In the genomic region with DNA sequence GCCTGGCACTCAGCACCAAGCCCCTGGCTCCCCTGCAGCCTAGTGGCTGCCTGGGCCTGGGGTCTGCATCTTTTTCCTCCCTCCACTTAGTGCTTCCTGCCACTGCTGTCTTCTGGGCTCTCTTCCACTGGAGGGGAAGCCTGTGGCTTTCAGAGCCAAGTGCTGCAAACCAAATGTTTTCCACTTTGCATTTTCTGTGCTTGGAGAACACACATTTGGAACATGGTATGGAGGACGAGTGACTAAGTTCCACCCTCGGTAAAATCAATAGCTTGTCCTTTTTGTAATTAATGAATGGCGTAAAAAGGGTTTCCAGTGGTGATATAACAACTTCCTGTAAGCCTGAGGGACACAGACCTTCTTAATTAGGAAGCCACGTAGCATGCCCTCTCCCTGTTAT, we compare ENCODE assay signal across 17 cellular contexts. TPM values are rescaled to one million over a fixed set of nuclear protein-coding genes. Genes with fewer than 3 reads are reported as not detected.
"Had no signal": no experiment of that assay in that cellular context is flagged by ENCODE, and none has a peak within 500 bp of the region (broad histone marks: within the 10 kb centered on the region; RNA-seq: fewer than 3 reads in every experiment).

No MANE protein-coding gene starts in this region.

- H3K27ac Mint-ChIP-seq: activated B cell treated with CpG ODN at 0.5 μM for 24 hours; activated CD4-positive, alpha-beta T cell treated with anti-CD3 and anti-CD28 coated beads, Interleukin-2, amount 10 ng/mL, durations not matched to agents 7 days and 5 days; activated naive CD4-positive, alpha-beta T cell treated with anti-CD3 and anti-CD28 coated beads, Interleukin-2, amount 50 U/mL, for 24 hours; dendritic cell treated with granulocyte-macrophage colony-stimulating factor and Interleukin-4, amounts not matched to agents 40 ng/mL and 50 ng/mL, for 4 days; naive thymus-derived CD8-positive, alpha-beta T cell; T-helper 17 cell had no signal

- DNase-seq: activated B cell treated with CpG ODN at 0.5 μM for 24 hours; activated CD4-positive, alpha-beta T cell treated with anti-CD3 and anti-CD28 coated beads, Interleukin-2, amount 10 ng/mL, durations not matched to agents 7 days and 5 days; activated CD8-positive, alpha-beta memory T cell treated with anti-CD3 and anti-CD28 coated beads for 24 hours; amniotic stem cell; brain microvascular endothelial cell; naive thymus-derived CD8-positive, alpha-beta T cell; stimulated activated CD4-positive, alpha-beta T cell treated with anti-CD3 and anti-CD28 coated beads, Interleukin-12 subunit alpha, Interleukin-12 subunit beta, amount 100 ng/mL, for 4 hours; stimulated activated naive CD4-positive, alpha-beta T cell; T-helper 17 cell; upper lobe of left lung had no signal

- H3K36me3 ChIP-seq: brain microvascular endothelial cell, upper lobe of left lung had no signal

- H3K36me3 Mint-ChIP-seq: activated naive CD4-positive, alpha-beta T cell treated with anti-CD3 and anti-CD28 coated beads, Interleukin-2, amount 50 U/mL, for 24 hours; naive thymus-derived CD8-positive, alpha-beta T cell had no signal

- H3K4me1 ChIP-seq: upper lobe of left lung had no signal

- H3K27me3 ChIP-seq: brain microvascular endothelial cell, upper lobe of left lung had no signal

- H3K9me3 ChIP-seq: upper lobe of left lung had no signal

- H3K27ac ChIP-seq: brain microvascular endothelial cell, upper lobe of left lung had no signal

- H3K9me3 Mint-ChIP-seq: activated B cell treated with CpG ODN at 0.5 μM for 24 hours; activated CD4-positive, alpha-beta T cell treated with anti-CD3 and anti-CD28 coated beads, Interleukin-2, amount 10 ng/mL, durations not matched to agents 7 days and 5 days; activated naive CD4-positive, alpha-beta T cell treated with anti-CD3 and anti-CD28 coated beads, Interleukin-2, amount 50 U/mL, for 24 hours; dendritic cell treated with granulocyte-macrophage colony-stimulating factor and Interleukin-4, amounts not matched to agents 40 ng/mL and 50 ng/mL, for 4 days; naive thymus-derived CD8-positive, alpha-beta T cell had no signal

- H3K4me1 Mint-ChIP-seq: activated B cell treated with CpG ODN at 0.5 μM for 24 hours; activated CD4-positive, alpha-beta T cell treated with anti-CD3 and anti-CD28 coated beads, Interleukin-2, amount 10 ng/mL, durations not matched to agents 7 days and 5 days; activated naive CD4-positive, alpha-beta T cell treated with anti-CD3 and anti-CD28 coated beads, Interleukin-2, amount 50 U/mL, for 24 hours; naive thymus-derived CD8-positive, alpha-beta T cell; T-helper 17 cell had no signal

- H3K4me3 Mint-ChIP-seq: activated B cell treated with CpG ODN at 0.5 μM for 24 hours; activated CD4-positive, alpha-beta T cell treated with anti-CD3 and anti-CD28 coated beads, Interleukin-2, amount 10 ng/mL, durations not matched to agents 7 days and 5 days; activated naive CD4-positive, alpha-beta T cell treated with anti-CD3 and anti-CD28 coated beads, Interleukin-2, amount 50 U/mL, for 24 hours; dendritic cell treated with granulocyte-macrophage colony-stimulating factor and Interleukin-4, amounts not matched to agents 40 ng/mL and 50 ng/mL, for 4 days; naive thymus-derived CD8-positive, alpha-beta T cell; T-helper 17 cell had no signal

- H3K4me3 ChIP-seq: upper lobe of left lung had no signal

- H3K27me3 Mint-ChIP-seq: activated B cell treated with CpG ODN at 0.5 μM for 24 hours; activated CD4-positive, alpha-beta T cell treated with anti-CD3 and anti-CD28 coated beads, Interleukin-2, amount 10 ng/mL, durations not matched to agents 7 days and 5 days; activated naive CD4-positive, alpha-beta T cell treated with anti-CD3 and anti-CD28 coated beads, Interleukin-2, amount 50 U/mL, for 24 hours; dendritic cell treated with granulocyte-macrophage colony-stimulating factor and Interleukin-4, amounts not matched to agents 40 ng/mL and 50 ng/mL, for 4 days; naive thymus-derived CD8-positive, alpha-beta T cell; T-helper 17 cell had no signal

RNA-seq across cellular contexts. Expression of a gene that starts 27.0 kb away (rescaled TPM):
- total RNA-seq: activated B cell treated with CpG ODN at 0.5 μM for 24 hours; activated CD4-positive, alpha-beta T cell treated with anti-CD3 and anti-CD28 coated beads, Interleukin-2, amount 10 ng/mL, durations not matched to agents 7 days and 5 days; esophagus mucosa; fibroblast of villous mesenchyme; lung microvascular endothelial cell; mononuclear cell; naive thymus-derived CD8-positive, alpha-beta T cell; osteoblast; T-helper 17 cell; upper lobe of left lung had no signal
- polyA plus RNA-seq: naive thymus-derived CD8-positive, alpha-beta T cell had no signal
